ENCODE assay signal across 16 cellular contexts in genomic region chr7:40880581-40880980, GRCh38.
"Had no signal": no experiment of that assay in that cellular context is flagged by ENCODE, and none has a peak within 500 bp of the region (broad histone marks: within the 10 kb centered on the region; RNA-seq: fewer than 3 reads in every experiment).

No MANE protein-coding gene starts in this region.

- H3K4me3 ChIP-seq: right lobe of liver, tibial nerve had no signal

- H3K36me3 Mint-ChIP-seq: activated naive CD4-positive, alpha-beta T cell treated with anti-CD3 and anti-CD28 coated beads, Interleukin-2, amount 10 ng/mL, durations not matched to agents 7 days and 5 days; naive thymus-derived CD8-positive, alpha-beta T cell; stimulated activated naive B cell treated with anti-CD40 and anti-IgM and Interleukin-4, amounts not matched to agents 10 μg/mL and 1 μg/mL and 100 μg/mL, for 72 hours had no signal

- ATAC-seq: activated T-helper 17 cell treated with anti-CD3 and anti-CD28 coated beads, Interleukin-2, amount 50 U/mL, for 72 hours; foreskin keratinocyte; naive thymus-derived CD8-positive, alpha-beta T cell; right lobe of liver; stimulated activated naive B cell treated with anti-CD40 and anti-IgM and Interleukin-4, amounts not matched to agents 10 μg/mL and 1 μg/mL and 100 μg/mL, for 72 hours had no signal

- H3K27me3 Mint-ChIP-seq: activated B cell treated with CpG ODN at 0.5 μM for 24 hours; activated CD4-positive, alpha-beta T cell treated with anti-CD3 and anti-CD28 coated beads, Interleukin-2, amount 10 ng/mL, durations not matched to agents 24 days and 14 days; activated naive CD4-positive, alpha-beta T cell treated with anti-CD3 and anti-CD28 coated beads, Interleukin-2, amount 10 ng/mL, durations not matched to agents 7 days and 5 days; activated T-helper 17 cell treated with anti-CD3 and anti-CD28 coated beads, Interleukin-2, amount 50 U/mL, for 72 hours; stimulated activated naive B cell treated with anti-CD40 and anti-IgM and Interleukin-4, amounts not matched to agents 10 μg/mL and 1 μg/mL and 100 μg/mL, for 72 hours had no signal

- DNase-seq: activated B cell treated with CpG ODN at 0.5 μM for 24 hours; activated CD4-positive, alpha-beta T cell treated with anti-CD3 and anti-CD28 coated beads, Interleukin-2, amount 10 ng/mL, durations not matched to agents 24 days and 14 days; activated CD8-positive, alpha-beta memory T cell treated with anti-CD3 and anti-CD28 coated beads for 24 hours; activated naive CD4-positive, alpha-beta T cell treated with anti-CD3 and anti-CD28 coated beads, Interleukin-2, amount 10 ng/mL, durations not matched to agents 7 days and 5 days; amygdala; foreskin keratinocyte; mammary epithelial cell; naive thymus-derived CD8-positive, alpha-beta T cell; right lobe of liver; stimulated activated CD4-positive, alpha-beta T cell treated with anti-CD3 and anti-CD28 coated beads, Interleukin-2, amount 100 ng/mL, for 24 hours; stimulated activated naive B cell treated with anti-CD40 and anti-IgM and Interleukin-4, amounts not matched to agents 10 μg/mL and 1 μg/mL and 100 μg/mL, for 72 hours had no signal

- H3K27ac Mint-ChIP-seq: activated B cell treated with CpG ODN at 0.5 μM for 24 hours; activated CD4-positive, alpha-beta T cell treated with anti-CD3 and anti-CD28 coated beads, Interleukin-2, amount 10 ng/mL, durations not matched to agents 24 days and 14 days; activated naive CD4-positive, alpha-beta T cell treated with anti-CD3 and anti-CD28 coated beads, Interleukin-2, amount 10 ng/mL, durations not matched to agents 7 days and 5 days; activated T-helper 17 cell treated with anti-CD3 and anti-CD28 coated beads, Interleukin-2, amount 50 U/mL, for 72 hours; naive thymus-derived CD8-positive, alpha-beta T cell; stimulated activated naive B cell treated with anti-CD40 and anti-IgM and Interleukin-4, amounts not matched to agents 10 μg/mL and 1 μg/mL and 100 μg/mL, for 72 hours; T-helper 1 cell treated with Interleukin-12 subunit alpha and Interleukin-12 subunit beta and Interleukin-4 antibody, amounts not matched to agents 30 μg/mL and 1 μg/mL, for 36 hours had no signal

- H3K4me3 Mint-ChIP-seq: activated B cell treated with CpG ODN at 0.5 μM for 24 hours; activated CD4-positive, alpha-beta T cell treated with anti-CD3 and anti-CD28 coated beads, Interleukin-2, amount 10 ng/mL, durations not matched to agents 24 days and 14 days; activated naive CD4-positive, alpha-beta T cell treated with anti-CD3 and anti-CD28 coated beads, Interleukin-2, amount 10 ng/mL, durations not matched to agents 7 days and 5 days; activated T-helper 17 cell treated with anti-CD3 and anti-CD28 coated beads, Interleukin-2, amount 50 U/mL, for 72 hours; naive thymus-derived CD8-positive, alpha-beta T cell; stimulated activated naive B cell treated with anti-CD40 and anti-IgM and Interleukin-4, amounts not matched to agents 10 μg/mL and 1 μg/mL and 100 μg/mL, for 72 hours; T-helper 1 cell treated with Interleukin-12 subunit alpha and Interleukin-12 subunit beta and Interleukin-4 antibody, amounts not matched to agents 30 μg/mL and 1 μg/mL, for 36 hours had no signal

- H3K9me3 Mint-ChIP-seq: activated B cell treated with CpG ODN at 0.5 μM for 24 hours; activated CD4-positive, alpha-beta T cell treated with anti-CD3 and anti-CD28 coated beads, Interleukin-2, amount 10 ng/mL, durations not matched to agents 24 days and 14 days; stimulated activated naive B cell treated with anti-CD40 and anti-IgM and Interleukin-4, amounts not matched to agents 10 μg/mL and 1 μg/mL and 100 μg/mL, for 72 hours had no signal

- H3K4me1 Mint-ChIP-seq: activated B cell treated with CpG ODN at 0.5 μM for 24 hours; activated CD4-positive, alpha-beta T cell treated with anti-CD3 and anti-CD28 coated beads, Interleukin-2, amount 10 ng/mL, durations not matched to agents 24 days and 14 days; activated naive CD4-positive, alpha-beta T cell treated with anti-CD3 and anti-CD28 coated beads, Interleukin-2, amount 10 ng/mL, durations not matched to agents 7 days and 5 days; activated T-helper 17 cell treated with anti-CD3 and anti-CD28 coated beads, Interleukin-2, amount 50 U/mL, for 72 hours; naive thymus-derived CD8-positive, alpha-beta T cell; stimulated activated naive B cell treated with anti-CD40 and anti-IgM and Interleukin-4, amounts not matched to agents 10 μg/mL and 1 μg/mL and 100 μg/mL, for 72 hours had no signal

- FAIRE-seq: bronchial epithelial cell, TTC549 had no signal
